In genomic region chr15:51696566-51696965, GRCh38 we compare ENCODE assay signal across 28 cellular contexts. TPM values are rescaled to one million over a fixed set of nuclear protein-coding genes. Genes with fewer than 3 reads are reported as not detected.
DNase-seq lines count a peak whose midpoint lies in the region; ATAC-seq, FAIRE-seq and TF ChIP-seq lines count a peak whose summit lies in the region.
"Had no signal": no experiment of that assay in that cellular context is flagged by ENCODE, and none has a peak within 500 bp of the region (broad histone marks: within the 10 kb centered on the region; RNA-seq: fewer than 3 reads in every experiment).

No MANE protein-coding gene starts in this region.

- peaks cover 0 to 5% (median 0%) of the 10 kb centered on the region in 9 donors for H3K4me1 ChIP-seq in heart right ventricle
- H3K4me1 ChIP-seq: BE2C, HAP-1 had no signal

- H3K27me3 ChIP-seq in heart right ventricle = peaks cover 0 to 8% (median 0%) of the 10 kb centered on the region in 7 donors
- H3K27me3 ChIP-seq: BE2C; BLaER1 treated with 17β-estradiol and CSF1 and Interleukin-3, amounts not matched to agents 10 nM and 100 nM had no signal

- intact Hi-C loops in heart right ventricle (cut with DNase I) = no loop called here

- 71 to 79% methylated on average over 5 of the region's 5 CpGs for WGBS in heart right ventricle, 2 donors

- peaks cover 6% of the 10 kb centered on the region for H3K36me3 Mint-ChIP-seq in glutamatergic neuron (ENCODE audit: unreplicated experiment)
- H3K36me3 Mint-ChIP-seq: CD14-positive monocyte; CD8-positive, alpha-beta memory T cell had no signal

- TF ChIP-seq CTCF in glutamatergic neuron (IDR thresholded peaks at IDR 0.05; ENCODE audit: partially characterized antibody, unreplicated experiment) = no peak
- no peak for TF ChIP-seq CTCF in heart right ventricle (IDR thresholded peaks at IDR 0.05)

- peaks cover 2% of the 10 kb centered on the region for H3K9me3 Mint-ChIP-seq in glutamatergic neuron (ENCODE audit: unreplicated experiment)
- H3K9me3 Mint-ChIP-seq: CD14-positive monocyte; CD4-positive, alpha-beta T cell; CD8-positive, alpha-beta memory T cell; HFFc6 had no signal

- peaks cover 2% of the 10 kb centered on the region for H3K27me3 Mint-ChIP-seq in glutamatergic neuron (ENCODE audit: unreplicated experiment)

- no peak overlapping the region for H3K27ac ChIP-seq in heart right ventricle
- H3K27ac ChIP-seq: 22Rv1; BLaER1 treated with 17β-estradiol and CSF1 and Interleukin-3, amounts not matched to agents 10 nM and 100 nM had no signal

- H3K9me3 ChIP-seq in heart right ventricle = no peaks in the 10 kb centered on the region
- H3K9me3 ChIP-seq: BE2C; BLaER1 treated with 17β-estradiol and CSF1 and Interleukin-3, amounts not matched to agents 10 nM and 100 nM; HAP-1 had no signal

- H3K36me3 ChIP-seq in heart right ventricle = no peaks in the 10 kb centered on the region
- H3K36me3 ChIP-seq: BLaER1 treated with 17β-estradiol and CSF1 and Interleukin-3, amounts not matched to agents 10 nM and 100 nM; HAP-1 had no signal

- peak overlapping the region; percentile 85 for H3K27ac Mint-ChIP-seq in glutamatergic neuron (ENCODE audit: unreplicated experiment)
- H3K27ac Mint-ChIP-seq: CD14-positive monocyte; CD4-positive, alpha-beta T cell; HFFc6 had no signal

- no peak for TF ChIP-seq POLR2A in GM12892 (IDR thresholded peaks at IDR 0.05; ENCODE audit: low read depth, low read length)

- no peak overlapping the region for H3K4me3 Mint-ChIP-seq in glutamatergic neuron (ENCODE audit: unreplicated experiment)
- H3K4me3 Mint-ChIP-seq: CD14-positive monocyte; CD4-positive, alpha-beta T cell; CD8-positive, alpha-beta memory T cell; HFFc6 had no signal

- no peak for ATAC-seq in heart right ventricle
- ATAC-seq: GM12878 had no signal

- no peak for FAIRE-seq in GM12892 (lab: Jason Lieb, UNC)
- FAIRE-seq: A204.1, GM12878, GM18507, H54 had no signal

- no peak overlapping the region for H3K4me3 ChIP-seq in heart right ventricle
- H3K4me3 ChIP-seq: BLaER1 treated with 17β-estradiol and CSF1 and Interleukin-3, amounts not matched to agents 10 nM and 100 nM; GM12878; HAP-1 had no signal

- H3K4me1 Mint-ChIP-seq in glutamatergic neuron (ENCODE audit: low read depth, unreplicated experiment) = peaks cover 6% of the 10 kb centered on the region

- DNase-seq in DMS 273 (lab: John Stamatoyannopoulos, UW; ENCODE audit: unreplicated experiment) (peak; percentile 16), DMS 273 treated with DMSO at 0.1 percent for 48 hours (lab: John Stamatoyannopoulos, UW) (no peak), RPMI7951 (ENCODE audit: low read depth) (peak; percentile 19), glutamatergic neuron (peak; percentile 35), heart right ventricle (no peak), activated T-cell treated with anti-CD3 and anti-CD28 coated beads for 4 hours (no peak), GM12892 (ENCODE audit: insufficient read length) (no peak)
- no peak for DNase-seq in stimulated activated CD4-positive, alpha-beta T cell treated with anti-CD3 and anti-CD28 coated beads, Interleukin-2, amount 100 ng/mL, for 48 hours
- DNase-seq: AML-193; BE2C; Calu3; CD4-positive, alpha-beta T cell; CD8-positive, alpha-beta memory T cell; COR-L47; DMS79; EL; GDM1; GOT3; HFFc6 had no signal

RNA-seq across cellular contexts. Expression of gene SCG3, which starts 15.3 kb away (rescaled TPM):
- total RNA-seq in RPMI7951 (2014; rRNA removed; shearing (Covaris generic)) = not detected in 2 replicates
- 219 TPM for total RNA-seq in glutamatergic neuron (ENCODE audit: unreplicated experiment)
- under 1 TPM in 1 of 10 donors, not detected in 9; 0.13 TPM for total RNA-seq in heart right ventricle
- under 1 TPM in 1 of 2 donors, not detected in 1; 0.04 TPM for polyA plus RNA-seq in heart right ventricle
- polyA plus RNA-seq in GM12892 (2012; ENCODE audit: missing spikeins) = 0.21 TPM
- total RNA-seq: Calu3; CD4-positive, alpha-beta T cell; CD8-positive, alpha-beta memory T cell; GM12878; HFFc6 had no signal
- polyA plus RNA-seq: AG04450; CD14-positive monocyte; CD8-positive, alpha-beta memory T cell had no signal

RNA-seq across cellular contexts. Expression of gene LYSMD2, which starts 40.9 kb away (rescaled TPM):
- 16.7 and 17.5 TPM in 2 replicates for total RNA-seq in RPMI7951 (2014; rRNA removed; shearing (Covaris generic))
- total RNA-seq in glutamatergic neuron (ENCODE audit: unreplicated experiment) = 0.78 TPM
- total RNA-seq in heart right ventricle = 1 to 10 TPM; 1.7 to 8.6 (median 3.9) TPM
- 1 to 10 TPM; 5.0 to 8.6 TPM for polyA plus RNA-seq in heart right ventricle
- polyA plus RNA-seq in GM12892 (2012; ENCODE audit: missing spikeins) = 46.9 TPM

RNA-seq across cellular contexts. Expression of gene TMOD2, which starts 54.8 kb away (rescaled TPM):
- 4.1 and 4.8 TPM in 2 replicates for total RNA-seq in RPMI7951 (2014; rRNA removed; shearing (Covaris generic))
- total RNA-seq in glutamatergic neuron (ENCODE audit: unreplicated experiment) (75.0 TPM), heart right ventricle (1 to 10 TPM; 2.8 to 8.5 (median 5.1) TPM)
- 1 to 10 TPM; 1.5 to 2.6 TPM for polyA plus RNA-seq in heart right ventricle
- 4.9 TPM for polyA plus RNA-seq in GM12892 (2012; ENCODE audit: missing spikeins)

Comparison
In these comparisons a context has a peak if more than half of its experiments do, and no peak if none do; other contexts are left out.
1. DNase-seq: peak in DMS 273 (single experiment), RPMI7951 (single experiment) and glutamatergic neuron (single experiment); none in DMS 273 treated with DMSO at 0.1 percent for 48 hours (single experiment), heart right ventricle (0 of 2), activated T-cell treated with anti-CD3 and anti-CD28 coated beads for 4 hours (single experiment), stimulated activated CD4-positive, alpha-beta T cell treated with anti-CD3 and anti-CD28 coated beads, Interleukin-2, amount 100 ng/mL, for 48 hours (0 of 2) and GM12892 (single experiment).
2. RNA of gene SCG3, which starts 15.3 kb away (total RNA-seq): 219 TPM in glutamatergic neuron (single experiment); 0.13 TPM in heart right ventricle and not detected in RPMI7951; every median in the first group is over 100 times any median in the second.